ENCODE assay signal across 10 cellular contexts in the genomic region with DNA sequence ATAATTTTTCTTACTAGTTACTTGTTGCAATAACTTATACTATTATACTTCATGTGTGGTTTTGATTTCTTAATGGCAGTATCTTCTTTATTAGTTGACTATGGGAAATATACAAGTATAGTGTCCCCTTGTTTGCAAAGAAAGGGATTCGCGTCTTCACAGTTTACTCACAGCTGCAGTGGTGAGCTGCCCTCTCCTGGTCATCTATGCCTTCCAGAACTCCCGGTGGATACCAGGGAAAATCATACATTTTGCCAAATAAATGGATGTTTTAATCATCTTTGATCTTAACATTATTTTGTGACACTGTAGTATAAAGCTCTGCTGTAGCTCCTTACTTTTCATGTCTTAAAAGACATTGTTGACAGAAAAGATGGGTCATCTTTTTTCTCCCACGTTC.
DNase-seq lines count a peak whose midpoint lies in the region; ATAC-seq and TF ChIP-seq lines count a peak whose summit lies in the region.
"Had no signal": no experiment of that assay in that cellular context is flagged by ENCODE, and none has a peak within 500 bp of the region (broad histone marks: within the 10 kb centered on the region; RNA-seq: fewer than 3 reads in every experiment).

No MANE protein-coding gene starts in this region.

- no TSS peak for BruUV-seq in PC-3 (replicated peaks; lab: Mats Ljungman, UMichigan)

- H2AFZ ChIP-seq in PC-3 (ENCODE audit: low read length): no peak overlapping the region

- H3K4me1 ChIP-seq in PC-3 (ENCODE audit: insufficient read depth, low read length): no peaks in the 10 kb centered on the region

- peaks cover 8% of the 10 kb centered on the region for H3K4me1 Mint-ChIP-seq in activated T-cell treated with anti-CD3 and anti-CD28 coated beads, Interleukin-2, amount 50 U/mL, for 4 hours (ENCODE audit: low read depth)

- peaks cover 23% of the 10 kb centered on the region for H3K36me3 Mint-ChIP-seq in activated T-cell treated with anti-CD3 and anti-CD28 coated beads, Interleukin-2, amount 50 U/mL, for 4 hours (ENCODE audit: insufficient read depth)

- H3K36me3 ChIP-seq in PC-3 (ENCODE audit: low read depth, low read length): no peaks in the 10 kb centered on the region

- intact Hi-C loops in PC-3 (cut with micrococcal nuclease): loop anchor here (5.0 kb wide), 1 partner anchor 265 kb away; no protein-coding TSS in a partner anchor

- H3K27me3 ChIP-seq in PC-3 (ENCODE audit: low read length): no peaks in the 10 kb centered on the region

- CTCF ChIA-PET in PC-3 (lab: Charles Lee): interaction anchor here (0.6 kb wide), 1 partner anchor 151 kb away, joined by 3 read pairs; no protein-coding TSS in a partner anchor

- DNase-seq in NCI-H146 (lab: John Stamatoyannopoulos, UW) (peak; percentile 35), NCI-H146 treated with DMSO at 0.1 percent for 48 hours (lab: John Stamatoyannopoulos, UW; ENCODE audit: unreplicated experiment) (no peak), PC-3 (peak; percentile 39), fibroblast of peridontal ligament (ENCODE audit: extremely low read depth) (peak; percentile 47), retinal pigment epithelial cell (ENCODE audit: low read depth) (no peak), NCI-H1048 (lab: John Stamatoyannopoulos, UW) (no peak)
- DNase-seq in stimulated activated CD4-positive, alpha-beta T cell treated with anti-CD3 and anti-CD28 coated beads, Interleukin-4, amount 100 ng/mL, for 4 hours: no peak
- no peak for DNase-seq in activated T-cell treated with anti-CD3 and anti-CD28 coated beads, Interleukin-2, amount 50 U/mL, for 4 hours
- DNase-seq: CD8-positive, alpha-beta memory T cell; Right ventricle myocardium superior had no signal

- no peak overlapping the region for H3K4me2 ChIP-seq in PC-3 (ENCODE audit: low read length)

- no peaks in the 10 kb centered on the region for H3K9me2 ChIP-seq in PC-3 (replicated peaks; ENCODE audit: low read length)

- H3F3A ChIP-seq in PC-3 (ENCODE audit: low read length, unreplicated experiment): no peaks in the 10 kb centered on the region

- H3K9me3 Mint-ChIP-seq in activated T-cell treated with anti-CD3 and anti-CD28 coated beads, Interleukin-2, amount 50 U/mL, for 4 hours: no peaks in the 10 kb centered on the region
- H3K9me3 Mint-ChIP-seq: CD8-positive, alpha-beta memory T cell had no signal

- no peak overlapping the region for H3K27ac ChIP-seq in PC-3 (ENCODE audit: low read length)

- ATAC-seq in PC-3: 0 out of 2 replicates have a peak, but pooled peaks have one; percentile 31
- no peak for ATAC-seq in activated T-cell treated with anti-CD3 and anti-CD28 coated beads, Interleukin-2, amount 50 U/mL, for 4 hours

- H3K4me3 Mint-ChIP-seq in activated T-cell treated with anti-CD3 and anti-CD28 coated beads, Interleukin-2, amount 50 U/mL, for 4 hours: no peak overlapping the region
- H3K4me3 Mint-ChIP-seq: CD8-positive, alpha-beta memory T cell had no signal

- POLR2A ChIA-PET in PC-3 (lab: Charles Lee; ENCODE audit: unreplicated experiment): no interaction called here

- no peaks in the 10 kb centered on the region for H3K27me3 Mint-ChIP-seq in activated T-cell treated with anti-CD3 and anti-CD28 coated beads, Interleukin-2, amount 50 U/mL, for 4 hours (ENCODE audit: low read depth)
- H3K27me3 Mint-ChIP-seq: CD8-positive, alpha-beta memory T cell had no signal

- H3K79me2 ChIP-seq in PC-3 (ENCODE audit: low read length): no peaks in the 10 kb centered on the region

- no peak overlapping the region for H3K4me3 ChIP-seq in PC-3 (ENCODE audit: low read length)
- H3K4me3 ChIP-seq in retinal pigment epithelial cell (ENCODE audit: low read length): no peak overlapping the region

- peak; percentile 72 for TF ChIP-seq CTCF in PC-3 (conservative IDR thresholded peaks at IDR 0.05; ENCODE audit: low read depth, low read length)
- peak; percentile 88 for TF ChIP-seq CTCF in retinal pigment epithelial cell (conservative IDR thresholded peaks at IDR 0.05; ENCODE audit: low read depth, low read length)

- no peaks in the 10 kb centered on the region for H4K20me1 ChIP-seq in PC-3 (ENCODE audit: low read length)

- H3K9me3 ChIP-seq in PC-3 (ENCODE audit: low read length): no peaks in the 10 kb centered on the region

- no peak overlapping the region for H3K9ac ChIP-seq in PC-3 (ENCODE audit: low read length)

Comparison
In these comparisons a context has a peak if more than half of its experiments do, and no peak if none do; other contexts are left out.
1. DNase-seq: peak in NCI-H146 (single experiment), PC-3 (single experiment) and fibroblast of peridontal ligament (single experiment); none in NCI-H146 treated with DMSO at 0.1 percent for 48 hours (single experiment), retinal pigment epithelial cell (single experiment), stimulated activated CD4-positive, alpha-beta T cell treated with anti-CD3 and anti-CD28 coated beads, Interleukin-4, amount 100 ng/mL, for 4 hours (0 of 2), activated T-cell treated with anti-CD3 and anti-CD28 coated beads, Interleukin-2, amount 50 U/mL, for 4 hours (single experiment) and NCI-H1048 (single experiment).